8 cellular contexts compared by ENCODE assay signal in the genomic region with DNA sequence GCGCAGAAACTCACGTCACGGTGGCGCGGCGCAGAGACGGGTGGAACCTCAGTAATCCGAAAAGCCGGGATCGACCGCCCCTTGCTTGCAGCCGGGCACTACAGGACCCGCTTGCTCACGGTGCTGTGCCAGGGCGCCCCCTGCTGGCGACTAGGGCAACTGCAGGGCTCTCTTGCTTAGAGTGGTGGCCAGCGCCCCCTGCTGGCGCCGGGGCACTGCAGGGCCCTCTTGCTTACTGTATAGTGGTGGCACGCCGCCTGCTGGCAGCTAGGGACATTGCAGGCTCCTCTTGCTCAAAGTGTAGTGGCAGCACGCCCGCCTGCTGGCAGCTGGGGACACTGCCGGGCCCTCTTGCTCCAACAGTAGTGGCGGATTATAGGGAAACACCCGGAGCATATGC. TPM values are rescaled to one million over a fixed set of nuclear protein-coding genes. Genes with fewer than 3 reads are reported as not detected.
DNase-seq lines count a peak whose midpoint lies in the region; ATAC-seq, FAIRE-seq and TF ChIP-seq lines count a peak whose summit lies in the region.
"Not testable (repeated sequence)": the region's sequence is repeated elsewhere in the genome, so short reads cannot be mapped to it uniquely, and the experiment has no call there.

No MANE protein-coding gene starts in this region.

- H3K36me3 ChIP-seq in Panc1 (ENCODE audit: control insufficient read depth, insufficient read depth, low read length); GM12878 (ENCODE audit: control insufficient read depth in 2 of 2, insufficient read depth in 2 of 2, low read length in 1 of 2): not testable (repeated sequence)

- TF ChIP-seq EP300 in GM12878 (IDR thresholded peaks at IDR 0.05; ENCODE audit: borderline replicate concordance in 1 of 2, control insufficient read depth in 1 of 2, low read depth in 2 of 2, low read length in 2 of 2) = not testable (repeated sequence)

- WGBS in GM12878 (ENCODE audit: insufficient coverage, insufficient replicate concordance, low lambda C conversion rate, missing lambda C conversion rate) = 0% methylated on average over 8 of the region's 26 CpGs

- H3K9ac ChIP-seq in GM12878 (ENCODE audit: control insufficient read depth, insufficient read depth, low read length) = not testable (repeated sequence)

- CTCF ChIA-PET in Panc1 (lab: Charles Lee); activated CD4-positive, alpha-beta memory T cell treated with anti-CD3 and anti-CD28 coated beads, Interleukin-2, amount 10 ng/mL, durations not matched to agents 7 days and 5 days (lab: Charles Lee); GM12878 (lab: Yijun Ruan, JAX): not testable (repeated sequence)

- H3K36me3 Mint-ChIP-seq in activated CD4-positive, alpha-beta memory T cell treated with anti-CD3 and anti-CD28 coated beads, Interleukin-2, amount 10 ng/mL, durations not matched to agents 7 days and 5 days (ENCODE audit: low read depth) = not testable (repeated sequence)

- not testable (repeated sequence) for H3K4me3 Mint-ChIP-seq in activated CD4-positive, alpha-beta memory T cell treated with anti-CD3 and anti-CD28 coated beads, Interleukin-2, amount 10 ng/mL, durations not matched to agents 7 days and 5 days

- POLR2A ChIA-PET in Panc1 (lab: Charles Lee); GM12878 (lab: Charles Lee): not testable (repeated sequence)
- POLR2A ChIA-PET in activated CD4-positive, alpha-beta memory T cell treated with anti-CD3 and anti-CD28 coated beads, Interleukin-2, amount 10 ng/mL, durations not matched to agents 7 days and 5 days (lab: Charles Lee) = interaction anchor here (1.0 kb wide), 1 partner anchor 42 kb away, joined by 3 read pairs; the partner anchor contains the start of gene POLR3K

- in situ Hi-C loops in Panc1 (cut with HindIII; ENCODE audit: low pct_unique_long_range_greater_than_20kb, low sequenced_read_pairs); GM12878 (cut with MboI): not testable (repeated sequence)

- RAD21 ChIA-PET in GM12878 (lab: Charles Lee; ENCODE audit: unreplicated experiment) = not testable (repeated sequence)

- BruUV-seq in Panc1 (replicated peaks; lab: Mats Ljungman, UMichigan); GM12878 (replicated peaks; lab: Mats Ljungman, UMichigan): not testable (repeated sequence)

- H3K4me2 ChIP-seq in GM12878 (ENCODE audit: control insufficient read depth, insufficient read depth) = not testable (repeated sequence)

- FAIRE-seq in GM12878 (lab: Jason Lieb, UNC) = not testable (repeated sequence)

- SMC1A ChIA-PET in GM12878 (lab: Charles Lee; ENCODE audit: uncharacterized antibody, unreplicated experiment) = not testable (repeated sequence)

- intact Hi-C loops in Panc1 (cut with micrococcal nuclease; ENCODE audit: unreplicated experiment); GM12878 (cut with micrococcal nuclease; ENCODE audit: unreplicated experiment); left ventricle myocardium superior (cut with micrococcal nuclease): not testable (repeated sequence)

- H3K4me1 ChIP-seq in Panc1 (ENCODE audit: control insufficient read depth, insufficient read depth, low read length); GM12878 (ENCODE audit: control insufficient read depth, insufficient read depth, low read length): not testable (repeated sequence)

- not testable (repeated sequence) for H3K9me3 ChIP-seq in Panc1 (ENCODE audit: control insufficient read depth, insufficient read depth, low read depth, low read length); GM12878 (replicated peaks; ENCODE audit: control insufficient read depth, insufficient read depth, low read length)

- H3K27me3 ChIP-seq in Panc1 (ENCODE audit: control insufficient read depth, insufficient read depth, low read length); GM12878 (replicated peaks in 1 of 2; ENCODE audit: control insufficient read depth in 2 of 2, insufficient read depth in 2 of 2, low read length in 1 of 2): not testable (repeated sequence)

- TF ChIP-seq CTCF in Panc1 (IDR thresholded peaks at IDR 0.05) (peak; percentile 60), GM12878 (IDR thresholded peaks at IDR 0.05 in 2 of 3, conservative IDR thresholded peaks at IDR 0.05 in 1 of 3; ENCODE audit: control insufficient read depth in 2 of 3, extremely low read depth in 1 of 3, insufficient read depth in 1 of 3, low read depth in 3 of 3, low read length in 3 of 3) (peak; percentile 21 to 55 (median 40)), retinal pigment epithelial cell (conservative IDR thresholded peaks at IDR 0.05; ENCODE audit: low read depth, low read length) (peak; percentile 48)

- H3K9me3 Mint-ChIP-seq in activated CD4-positive, alpha-beta memory T cell treated with anti-CD3 and anti-CD28 coated beads, Interleukin-2, amount 10 ng/mL, durations not matched to agents 7 days and 5 days = not testable (repeated sequence)

- DNase-seq in DMS114 treated with DMSO at 0.1 percent for 48 hours (lab: John Stamatoyannopoulos, UW; ENCODE audit: unreplicated experiment) (peak; percentile 34), NCI-H1417 (lab: John Stamatoyannopoulos, UW) (peak; percentile 72 to 81 (median 76)), left ventricle myocardium superior (peak; percentile 96)
- DNase-seq in Panc1 (ENCODE audit: low read depth, low spot score); GM12878 (ENCODE audit: low read depth, low spot score); retinal pigment epithelial cell (ENCODE audit: low read depth): not testable (repeated sequence)
- DNase-seq in activated CD4-positive, alpha-beta memory T cell treated with anti-CD3 and anti-CD28 coated beads, Interleukin-2, amount 10 ng/mL, durations not matched to agents 7 days and 5 days = peak; percentile 97
- peak; percentile 82 for DNase-seq in stimulated activated naive CD8-positive, alpha-beta T cell treated with anti-CD3 and anti-CD28 coated beads, Interleukin-15, Interleukin-2, amounts not matched to agents 100 U/mL and 50 U/mL, for 24 hours

- H4K20me1 ChIP-seq in GM12878 (ENCODE audit: control insufficient read depth, insufficient read depth) = not testable (repeated sequence)

- H3K27me3 Mint-ChIP-seq in activated CD4-positive, alpha-beta memory T cell treated with anti-CD3 and anti-CD28 coated beads, Interleukin-2, amount 10 ng/mL, durations not matched to agents 7 days and 5 days = not testable (repeated sequence)

- not testable (repeated sequence) for H3K79me2 ChIP-seq in GM12878 (ENCODE audit: control insufficient read depth, insufficient read depth, low read length)

- not testable (repeated sequence) for H3K4me1 Mint-ChIP-seq in activated CD4-positive, alpha-beta memory T cell treated with anti-CD3 and anti-CD28 coated beads, Interleukin-2, amount 10 ng/mL, durations not matched to agents 7 days and 5 days

- not testable (repeated sequence) for H3K27ac ChIP-seq in Panc1 (ENCODE audit: low read length); GM12878 (ENCODE audit: control insufficient read depth, insufficient read depth)

- not testable (repeated sequence) for ATAC-seq in Panc1; left ventricle myocardium superior; stimulated activated naive CD8-positive, alpha-beta T cell treated with anti-CD3 and anti-CD28 coated beads, Interleukin-15, Interleukin-2, amounts not matched to agents 100 U/mL and 50 U/mL, for 24 hours
- peak; percentile 44 for ATAC-seq in GM12878

- H3K4me3 ChIP-seq in Panc1 (ENCODE audit: low read depth in 2 of 2, low read length in 2 of 2); GM12878; retinal pigment epithelial cell (ENCODE audit: low read length): not testable (repeated sequence)

- not testable (repeated sequence) for H3K27ac Mint-ChIP-seq in activated CD4-positive, alpha-beta memory T cell treated with anti-CD3 and anti-CD28 coated beads, Interleukin-2, amount 10 ng/mL, durations not matched to agents 7 days and 5 days

- TF ChIP-seq POLR2A in GM12878 (IDR thresholded peaks at IDR 0.05; ENCODE audit: low read depth, low read length) = not testable (repeated sequence)

- not testable (repeated sequence) for H2AFZ ChIP-seq in GM12878 (ENCODE audit: control insufficient read depth, low read depth, low read length)

- TF ChIP-seq RAD21 in GM12878 (IDR thresholded peaks at IDR 0.05; ENCODE audit: insufficient read depth, low read depth, low read length) = peak; percentile 25; the same call in 1 of the 2 replicates

RNA-seq across cellular contexts. Expression of gene POLR3K, which starts 42.6 kb away (rescaled TPM):
- 35.7 TPM for total RNA-seq in Panc1 (2021; ENCODE audit: unreplicated experiment)
- polyA plus RNA-seq in Panc1 (2012; ENCODE audit: insufficient read length) = 45.6 TPM
- total RNA-seq in activated CD4-positive, alpha-beta memory T cell treated with anti-CD3 and anti-CD28 coated beads, Interleukin-2, amount 10 ng/mL, durations not matched to agents 7 days and 5 days = 10 to 100 TPM; 27.6 to 31.1 TPM
- 38.3 and 42.5 TPM in 2 replicates for total RNA-seq in GM12878 (2013; cell fraction: nucleolus; rRNA removed)
- 25.0 and 25.6 TPM in 2 replicates for total RNA-seq in GM12878 (2014; rRNA removed)
- 23.8 and 25.3 TPM in 2 replicates for total RNA-seq in GM12878 (2014; rRNA removed; fragmentation: Illumina TruSeq; extraction: Trizol)
- total RNA-seq in GM12878 (2021) = 56.0 and 58.3 TPM in 2 replicates
- polyA plus RNA-seq in GM12878 (2011; ENCODE audit: low read depth) = 25.6 TPM
- polyA plus RNA-seq in GM12878 (2011; rRNA removed) = 54.9 and 65.8 TPM in 2 replicates
- polyA plus RNA-seq in GM12878 (2011; cell fraction: cytosol; rRNA removed) = 105 and 107 TPM in 2 replicates
- polyA plus RNA-seq in GM12878 (2011; cell fraction: nucleus; rRNA removed) = 52.4 and 59.9 TPM in 2 replicates
- 35.4 and 38.1 TPM in 2 replicates for polyA plus RNA-seq in GM12878 (2012)
- 23.1 and 39.1 TPM in 2 replicates for polyA plus RNA-seq in GM12878 (2014; fragmentation: Illumina TruSeq; extraction: Trizol)
- polyA plus RNA-seq in GM12878 (2014; fragmentation: Nextera tagmentation; extraction: Ambion mirVana) = 100 to 1,000 TPM; 195 to 222 TPM
- 60.0 and 62.2 TPM in 2 replicates for polyA plus RNA-seq in GM12878 (2014; rRNA removed)
- polyA plus RNA-seq in GM12878 (2016; fragmentation: Nextera tagmentation; extraction: Ambion mirVana) = 100 to 1,000 TPM; 106 to 115 TPM
- 66.7 and 70.0 TPM in 2 replicates for polyA minus RNA-seq in GM12878 (2011; rRNA and poly(A)+ RNA removed)
- 20.0 and 22.8 TPM in 2 replicates for polyA minus RNA-seq in GM12878 (2011; cell fraction: cytosol; rRNA and poly(A)+ RNA removed)
- 14.5 and 26.7 TPM in 2 replicates for polyA minus RNA-seq in GM12878 (2011; cell fraction: nucleus; rRNA and poly(A)+ RNA removed)
- total RNA-seq in left ventricle myocardium superior = 12.9 TPM

RNA-seq across cellular contexts. Expression of gene SNRNP25, which starts 42.9 kb away (rescaled TPM):
- total RNA-seq in Panc1 (2021; ENCODE audit: unreplicated experiment) (83.5 TPM), GM12878 (2014; rRNA removed) (68.5 and 79.9 TPM in 2 replicates), GM12878 (2014; rRNA removed; fragmentation: Illumina TruSeq; extraction: Trizol) (58.6 and 58.9 TPM in 2 replicates), GM12878 (2021) (69.8 and 72.6 TPM in 2 replicates), left ventricle myocardium superior (72.8 TPM)
- polyA plus RNA-seq in Panc1 (2012; ENCODE audit: insufficient read length) = 128 TPM
- total RNA-seq in activated CD4-positive, alpha-beta memory T cell treated with anti-CD3 and anti-CD28 coated beads, Interleukin-2, amount 10 ng/mL, durations not matched to agents 7 days and 5 days = 10 to 100 TPM; 29.7 to 33.4 TPM
- total RNA-seq in GM12878 (2013; cell fraction: nucleolus; rRNA removed) = 19.0 and 21.4 TPM in 2 replicates
- 95.4 TPM for polyA plus RNA-seq in GM12878 (2011; ENCODE audit: low read depth)
- polyA plus RNA-seq in GM12878 (2011; rRNA removed) (39.9 and 56.9 TPM in 2 replicates), GM12878 (2014; fragmentation: Illumina TruSeq; extraction: Trizol) (40.2 and 65.9 TPM in 2 replicates), GM12878 (2014; fragmentation: Nextera tagmentation; extraction: Ambion mirVana) (10 to 100 TPM; 40.9 to 59.8 TPM), GM12878 (2014; rRNA removed) (84.2 and 90.2 TPM in 2 replicates), GM12878 (2016; fragmentation: Nextera tagmentation; extraction: Ambion mirVana) (100 to 1,000 TPM; 122 to 138 TPM)
- 67.5 and 80.5 TPM in 2 replicates for polyA plus RNA-seq in GM12878 (2011; cell fraction: cytosol; rRNA removed)
- polyA plus RNA-seq in GM12878 (2011; cell fraction: nucleus; rRNA removed) = 38.6 and 41.4 TPM in 2 replicates
- 52.2 and 67.8 TPM in 2 replicates for polyA plus RNA-seq in GM12878 (2012)
- polyA minus RNA-seq in GM12878 (2011; rRNA and poly(A)+ RNA removed) = 20.5 and 23.6 TPM in 2 replicates
- 7.4 and 10.0 TPM in 2 replicates for polyA minus RNA-seq in GM12878 (2011; cell fraction: cytosol; rRNA and poly(A)+ RNA removed)
- polyA minus RNA-seq in GM12878 (2011; cell fraction: nucleus; rRNA and poly(A)+ RNA removed) = 7.1 and 12.8 TPM in 2 replicates
